Comparison of ENCODE assay signal across 8 cellular contexts in the genomic region with DNA sequence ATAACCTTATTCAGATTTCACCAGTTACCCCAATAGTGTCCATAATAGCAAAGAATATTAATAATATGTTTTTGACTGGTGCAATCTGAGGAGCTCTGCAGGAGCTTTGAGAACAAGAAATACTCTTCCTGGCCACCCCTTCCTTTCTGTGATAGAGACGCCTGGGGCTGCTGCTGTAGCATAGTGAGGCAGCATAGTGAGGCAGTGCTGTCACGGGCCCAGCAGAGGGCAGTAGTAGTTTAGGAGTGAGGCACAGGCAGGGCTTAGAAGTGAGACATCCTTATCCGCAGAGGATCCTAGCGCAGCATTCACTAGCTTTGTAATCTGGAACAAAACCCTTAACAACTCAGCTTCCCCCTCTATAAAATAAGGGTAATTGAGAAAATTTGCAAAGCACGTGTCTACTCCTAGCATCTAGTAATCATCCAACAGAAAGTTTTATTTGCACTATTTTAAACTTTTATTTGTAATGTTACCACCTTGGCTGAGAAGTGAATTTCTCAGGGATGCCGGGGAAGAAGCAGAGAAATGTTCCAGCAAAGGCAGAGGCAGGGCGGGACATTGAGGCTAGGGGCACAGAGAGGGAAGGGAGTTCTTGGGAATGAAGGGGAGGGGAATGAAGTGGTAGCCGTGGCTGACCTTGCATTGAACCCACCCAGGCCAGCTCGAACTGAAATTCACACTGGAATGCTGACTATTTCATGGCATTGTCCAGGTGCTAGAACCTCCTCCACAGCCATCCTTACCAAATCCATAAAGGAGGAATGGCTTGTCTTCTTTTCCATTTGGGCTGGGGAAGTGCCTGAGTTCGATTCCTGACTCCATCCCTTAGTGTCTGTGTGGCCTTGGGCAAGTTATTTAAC.
DNase-seq lines count a peak whose midpoint lies in the region; ATAC-seq lines count a peak whose summit lies in the region.

No MANE protein-coding gene starts in this region.

- ATAC-seq in GM18861 (IDR thresholded peaks at IDR 0.05; ENCODE audit: unreplicated experiment) (peak; percentile 96), HG03135 (IDR thresholded peaks at IDR 0.05; ENCODE audit: unreplicated experiment) (peak; percentile 84)

- DNase-seq in AG08396 (ENCODE audit: low spot score) (peak; percentile 85), NCI-H2227 treated with DMSO at 0.1 percent for 48 hours (lab: John Stamatoyannopoulos, UW) (peak; percentile 79), kidney tubule cell (ENCODE audit: low spot score) (peak; percentile 76)
- DNase-seq in activated CD4-positive, CD25-positive, alpha-beta regulatory T cell treated with anti-CD3 and anti-CD28 coated beads, Interleukin-2, amount 50 U/mL, for 16 hours (ENCODE audit: low read depth, low spot score): peak; percentile 19
- peak; percentile 40 for DNase-seq in central memory CD4-positive, alpha-beta T cell
- peak; percentile 56 to 69 for DNase-seq in stimulated activated CD4-positive, alpha-beta T cell treated with anti-CD3 and anti-CD28 coated beads, Interleukin-2, amount 100 ng/mL, for 48 hours

Comparison
In these comparisons a context has a peak if more than half of its experiments do, and no peak if none do; other contexts are left out.
1. Peak in every context shown above with its lines: DNase-seq and ATAC-seq.
2. DNase-seq: peak in every context shown above with its lines; median percentile 85 in AG08396; 79 in NCI-H2227 treated with DMSO at 0.1 percent for 48 hours; 76 in kidney tubule cell; 62 in stimulated activated CD4-positive, alpha-beta T cell treated with anti-CD3 and anti-CD28 coated beads, Interleukin-2, amount 100 ng/mL, for 48 hours; 40 in central memory CD4-positive, alpha-beta T cell; 19 in activated CD4-positive, CD25-positive, alpha-beta regulatory T cell treated with anti-CD3 and anti-CD28 coated beads, Interleukin-2, amount 50 U/mL, for 16 hours.